Comparison of ENCODE assay signal across 24 cellular contexts in the genomic region with DNA sequence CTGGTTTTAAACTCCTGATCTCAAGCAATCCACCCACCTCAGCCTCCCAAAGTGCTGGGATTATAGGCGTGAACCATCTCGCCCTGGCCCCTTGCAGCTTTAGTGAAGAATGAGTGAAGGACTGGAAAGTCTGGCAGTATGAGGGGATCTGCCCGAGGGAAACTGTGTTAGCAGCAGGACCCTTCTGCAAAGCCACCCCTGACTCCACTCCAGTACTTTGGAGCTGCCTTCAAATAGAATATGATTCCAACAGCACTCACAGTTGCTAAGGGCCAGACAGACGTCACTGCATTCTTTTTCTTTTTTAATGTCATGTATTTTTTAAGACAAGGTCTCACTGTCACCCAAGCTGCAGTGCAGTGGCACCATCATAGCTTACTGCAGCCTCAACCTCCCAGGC. TPM values are rescaled to one million over a fixed set of nuclear protein-coding genes. Genes with fewer than 3 reads are reported as not detected.
DNase-seq lines count a peak whose midpoint lies in the region; ATAC-seq and TF ChIP-seq lines count a peak whose summit lies in the region.
"Had no signal": no experiment of that assay in that cellular context is flagged by ENCODE, and none has a peak within 500 bp of the region (broad histone marks: within the 10 kb centered on the region; RNA-seq: fewer than 3 reads in every experiment).

No MANE protein-coding gene starts in this region.

- peak overlapping the region; percentile 60 for H3K4me3 Mint-ChIP-seq in activated B cell treated with CpG ODN at 0.5 μM for 24 hours
- H3K4me3 Mint-ChIP-seq: activated naive CD4-positive, alpha-beta T cell treated with anti-CD3 and anti-CD28 coated beads for 36 hours had no signal

- POLR2A ChIA-PET in activated B cell treated with CpG ODN at 0.5 μM for 24 hours (lab: Charles Lee) = interaction anchor here (0.7 to 2.2 kb wide), 3 partner anchors 13 to 265 kb away, joined by 3 to 10 read pairs (median 6); partner anchors contain the start of genes ARSG and SLC16A6

- intact Hi-C loops in activated B cell treated with CpG ODN at 0.5 μM for 24 hours (cut with micrococcal nuclease) = loop anchor here (5.0 kb wide), 1 partner anchor 51 kb away; the partner anchor contains the start of gene KPNA2

- no peaks in the 10 kb centered on the region for H3K27me3 Mint-ChIP-seq in activated B cell treated with CpG ODN at 0.5 μM for 24 hours
- H3K27me3 Mint-ChIP-seq: memory B cell had no signal

- H3K9ac ChIP-seq in Karpas-422 (ENCODE audit: low read length) (peak overlapping the region; percentile 81), smooth muscle cell (ENCODE audit: low read depth) (no peak overlapping the region)

- no peaks in the 10 kb centered on the region for H3K9me2 ChIP-seq in Karpas-422 (replicated peaks; ENCODE audit: insufficient read depth, low read length)

- no peaks in the 10 kb centered on the region for H3K27me3 ChIP-seq in Karpas-422 (ENCODE audit: low read length)
- no peaks in the 10 kb centered on the region for H3K27me3 ChIP-seq in smooth muscle cell (ENCODE audit: low read depth)
- H3K27me3 ChIP-seq in BE2C = no peaks in the 10 kb centered on the region
- H3K27me3 ChIP-seq: ovary, upper lobe of left lung had no signal

- TF ChIP-seq CTCF in activated B cell treated with CpG ODN at 0.5 μM for 24 hours (IDR thresholded peaks at IDR 0.05) (no peak), smooth muscle cell (IDR thresholded peaks at IDR 0.05; ENCODE audit: borderline replicate concordance, insufficient read depth, poor library complexity, severe bottlenecking) (no peak), BE2C (IDR thresholded peaks at IDR 0.05; ENCODE audit: low read depth, low read length) (no peak)

- H3K36me3 ChIP-seq in Karpas-422 (ENCODE audit: insufficient read depth, low read length) = no peaks in the 10 kb centered on the region
- H3K36me3 ChIP-seq in smooth muscle cell (ENCODE audit: low read depth) = no peaks in the 10 kb centered on the region
- no peaks in the 10 kb centered on the region for H3K36me3 ChIP-seq in BE2C
- H3K36me3 ChIP-seq: ovary, upper lobe of left lung had no signal

- CTCF ChIA-PET in activated B cell treated with CpG ODN at 0.5 μM for 24 hours (lab: Charles Lee) = no interaction called here

- H3F3A ChIP-seq in smooth muscle cell (ENCODE audit: low read depth) = peaks cover 15% of the 10 kb centered on the region

- ATAC-seq in activated B cell treated with CpG ODN at 0.5 μM for 24 hours (ENCODE audit: low read depth) (no peak), GM21447 (IDR thresholded peaks at IDR 0.05; ENCODE audit: unreplicated experiment) (no peak)
- ATAC-seq: Right ventricle myocardium inferior had no signal

- H3K27ac Mint-ChIP-seq in activated B cell treated with CpG ODN at 0.5 μM for 24 hours = peak overlapping the region; percentile 84
- H3K27ac Mint-ChIP-seq: activated naive CD4-positive, alpha-beta T cell treated with anti-CD3 and anti-CD28 coated beads for 36 hours had no signal

- DNase-seq in activated CD8-positive, alpha-beta memory T cell treated with anti-CD3 and anti-CD28 coated beads, Interleukin-2, amount 50 U/mL, for 48 hours = peak; percentile 35
- DNase-seq in activated CD8-positive, alpha-beta memory T cell treated with anti-CD3 and anti-CD28 coated beads for 24 hours = no peak
- peak; percentile 54 for DNase-seq in Karpas-422
- no peak for DNase-seq in activated B cell treated with CpG ODN at 0.5 μM for 24 hours
- DNase-seq in smooth muscle cell (lab: John Stamatoyannopoulos, UW; ENCODE audit: unreplicated experiment) = no peak
- DNase-seq in BE2C = no peak
- DNase-seq in kidney tubule cell (ENCODE audit: low spot score) = no peak
- DNase-seq: activated naive CD4-positive, alpha-beta T cell treated with anti-CD3 and anti-CD28 coated beads for 36 hours; aorta; C1 segment of cervical spinal cord; dermis blood vessel endothelial cell; glutamatergic neuron; NCI-H1048; NCI-H187 treated with DMSO at 0.1 percent for 48 hours; NCI-H345; NCI-H82; OCI-M1; ovary; SW 1271; upper lobe of left lung had no signal

- no peak overlapping the region; the same call in 1 of the 2 replicates for H2AFZ ChIP-seq in Karpas-422 (ENCODE audit: low read length)
- no peak overlapping the region for H2AFZ ChIP-seq in smooth muscle cell (ENCODE audit: low read depth)

- H4K20me1 ChIP-seq in Karpas-422 (ENCODE audit: insufficient read depth, low read depth, low read length) (no peaks in the 10 kb centered on the region), smooth muscle cell (ENCODE audit: low read depth) (no peaks in the 10 kb centered on the region)

- H3K4me1 ChIP-seq in Karpas-422 (ENCODE audit: low read length) = peaks cover 38% of the 10 kb centered on the region
- peaks cover 6% of the 10 kb centered on the region for H3K4me1 ChIP-seq in smooth muscle cell (ENCODE audit: low read depth)
- H3K4me1 ChIP-seq in BE2C = no peaks in the 10 kb centered on the region

- no peaks in the 10 kb centered on the region for H3K36me3 Mint-ChIP-seq in activated B cell treated with CpG ODN at 0.5 μM for 24 hours (ENCODE audit: low read depth)
- H3K36me3 Mint-ChIP-seq: memory B cell had no signal

- H3K4me3 ChIP-seq in Karpas-422 (ENCODE audit: low read length) = peak overlapping the region; percentile 67
- H3K4me3 ChIP-seq in smooth muscle cell = no peak overlapping the region
- H3K4me3 ChIP-seq in BE2C (ENCODE audit: low read depth, low read length) = no peak overlapping the region
- H3K4me3 ChIP-seq: ovary, upper lobe of left lung had no signal

- H3K79me2 ChIP-seq in Karpas-422 (ENCODE audit: low read length) = no peaks in the 10 kb centered on the region
- H3K79me2 ChIP-seq in smooth muscle cell (ENCODE audit: low read depth) = no peaks in the 10 kb centered on the region

- H3K9me3 ChIP-seq in Karpas-422 (ENCODE audit: low read length) = no peaks in the 10 kb centered on the region
- H3K9me3 ChIP-seq in smooth muscle cell (replicated peaks; ENCODE audit: low read depth) = no peaks in the 10 kb centered on the region
- H3K9me3 ChIP-seq in BE2C = no peaks in the 10 kb centered on the region
- H3K9me3 ChIP-seq: ovary, upper lobe of left lung had no signal

- H3K27ac ChIP-seq in Karpas-422 (ENCODE audit: low read length) (peak overlapping the region; percentile 99), smooth muscle cell (ENCODE audit: low read depth) (peak overlapping the region; percentile 73)
- H3K27ac ChIP-seq: ovary, upper lobe of left lung had no signal

- peaks cover 39% of the 10 kb centered on the region for H3K4me1 Mint-ChIP-seq in activated B cell treated with CpG ODN at 0.5 μM for 24 hours

- 49% methylated on average over 4 of the region's 4 CpGs for WGBS in smooth muscle cell (ENCODE audit: low lambda C conversion rate)

- H3K9me3 Mint-ChIP-seq in activated B cell treated with CpG ODN at 0.5 μM for 24 hours = no peaks in the 10 kb centered on the region
- H3K9me3 Mint-ChIP-seq: activated CD4-positive, alpha-beta T cell treated with anti-CD3 and anti-CD28 coated beads, Interleukin-2, amount 10 ng/mL, durations not matched to agents 7 days and 5 days; activated naive CD4-positive, alpha-beta T cell treated with anti-CD3 and anti-CD28 coated beads for 36 hours; memory B cell had no signal

- H3K4me2 ChIP-seq in Karpas-422 (ENCODE audit: low read depth, low read length, poor library complexity, severe bottlenecking) (peak overlapping the region; percentile 91), smooth muscle cell (peak overlapping the region; percentile 31)

RNA-seq across cellular contexts. Expression of gene KPNA2, which starts 52.3 kb away (rescaled TPM):
- total RNA-seq in Karpas-422 (2014; rRNA removed; shearing (Covaris generic); ENCODE audit: low replicate concordance) = 144 and 170 TPM in 2 replicates
- total RNA-seq in activated B cell treated with CpG ODN at 0.5 μM for 24 hours (49.5 and 49.9 TPM in 2 replicates), smooth muscle cell (84.6 and 88.3 TPM in 2 replicates)
- polyA plus RNA-seq in smooth muscle cell = 108 and 135 TPM in 2 replicates
- polyA plus RNA-seq in BE2C (2012; ENCODE audit: insufficient read depth, insufficient read length, low read depth) = 95.7 TPM

Comparison
In these comparisons a context has a peak if more than half of its experiments do, and no peak if none do; other contexts are left out.
1. DNase-seq: peak in activated CD8-positive, alpha-beta memory T cell treated with anti-CD3 and anti-CD28 coated beads, Interleukin-2, amount 50 U/mL, for 48 hours (single experiment) and Karpas-422 (single experiment); none in activated CD8-positive, alpha-beta memory T cell treated with anti-CD3 and anti-CD28 coated beads for 24 hours (single experiment), activated B cell treated with CpG ODN at 0.5 μM for 24 hours (single experiment), smooth muscle cell (single experiment), BE2C (single experiment) and kidney tubule cell (single experiment).